8 cellular contexts compared by ENCODE assay signal in genomic region chr6:79536969-79537747, GRCh38. TPM values are rescaled to one million over a fixed set of nuclear protein-coding genes. Genes with fewer than 3 reads are reported as not detected.
DNase-seq lines count a peak whose midpoint lies in the region; ATAC-seq and TF ChIP-seq lines count a peak whose summit lies in the region.

TSS of gene LCA5 (minus strand) at chr6:79537430. CDS start at chr6:79518894, 18,536 bp downstream.

- no peaks in the 10 kb centered on the region for H3K9me3 Mint-ChIP-seq in natural killer cell treated with Interleukin-12 subunit alpha and Interleukin-12 subunit beta and Interleukin-15 and Interleukin-18, amount 100 ng/mL, for 72 hours

- peak; percentile 100 for ATAC-seq in GM21737 (IDR thresholded peaks at IDR 0.05; ENCODE audit: unreplicated experiment)
- peak; percentile 98 to 99 for ATAC-seq in natural killer cell treated with Interleukin-12 subunit alpha and Interleukin-12 subunit beta and Interleukin-15 and Interleukin-18, amount 100 ng/mL, for 72 hours

- in situ Hi-C loops in KBM-7 (cut with MboI; ENCODE audit: low pct_unique_long_range_greater_than_20kb, low sequenced_read_pairs), result no loop called here

- no peak for TF ChIP-seq CTCF in fibroblast of villous mesenchyme (IDR thresholded peaks at IDR 0.05; ENCODE audit: insufficient read depth, low read depth, low read length)

- H3K27ac Mint-ChIP-seq in natural killer cell treated with Interleukin-12 subunit alpha and Interleukin-12 subunit beta and Interleukin-15 and Interleukin-18, amount 100 ng/mL, for 72 hours, result no peak within 1 kb of the TSS

- DNase-seq in Daoy (ENCODE audit: low read depth) (peak; percentile 99), KBM-7 (peak; percentile 96), RKO (ENCODE audit: low spot score) (peak; percentile 97), fibroblast of villous mesenchyme (ENCODE audit: low read depth) (peak; percentile 96)
- peak; percentile 64 for DNase-seq in activated T-helper 9 cell treated with anti-CD3 and anti-CD28 coated beads, Interleukin-2, amount 50 U/mL, for 16 hours (ENCODE audit: low read depth)
- peak; percentile 84 for DNase-seq in natural killer cell treated with Interleukin-12 subunit alpha and Interleukin-12 subunit beta and Interleukin-15 and Interleukin-18, amount 100 ng/mL, for 72 hours (ENCODE audit: low spot score)
- peak; percentile 80 to 96 (median 88) for DNase-seq in stimulated activated naive CD4-positive, alpha-beta T cell (lab: John Stamatoyannopoulos, UW)

- peak within 1 kb of the TSS; percentile 95 for H3K4me3 ChIP-seq in fibroblast of villous mesenchyme (ENCODE audit: low read depth, low read length)

- H3K36me3 Mint-ChIP-seq in natural killer cell treated with Interleukin-12 subunit alpha and Interleukin-12 subunit beta and Interleukin-15 and Interleukin-18, amount 100 ng/mL, for 72 hours, result peaks cover 7% of the 10 kb centered on the region

- H3K4me3 Mint-ChIP-seq in natural killer cell treated with Interleukin-12 subunit alpha and Interleukin-12 subunit beta and Interleukin-15 and Interleukin-18, amount 100 ng/mL, for 72 hours, result no peak within 1 kb of the TSS

- H3K4me1 Mint-ChIP-seq in natural killer cell treated with Interleukin-12 subunit alpha and Interleukin-12 subunit beta and Interleukin-15 and Interleukin-18, amount 100 ng/mL, for 72 hours (ENCODE audit: low read depth in 2 of 2), result no peaks in the 10 kb centered on the region

- H3K27me3 Mint-ChIP-seq in natural killer cell treated with Interleukin-12 subunit alpha and Interleukin-12 subunit beta and Interleukin-15 and Interleukin-18, amount 100 ng/mL, for 72 hours, result peaks cover 12 to 19% of the 10 kb centered on the region in 2 donors

RNA-seq across cellular contexts. Expression of gene LCA5, which starts in this region (rescaled TPM):
- 2.2 and 5.0 TPM in 2 replicates for total RNA-seq in Daoy (2014; rRNA removed; shearing (Covaris generic))
- 3.5 and 5.2 TPM in 2 replicates for total RNA-seq in fibroblast of villous mesenchyme
- under 1 TPM; 0.07 to 0.08 TPM for total RNA-seq in natural killer cell treated with Interleukin-12 subunit alpha and Interleukin-12 subunit beta and Interleukin-15 and Interleukin-18, amount 100 ng/mL, for 72 hours

Comparison
In these comparisons a context has a peak if more than half of its experiments do, and no peak if none do; other contexts are left out.
1. Peak in every context shown above with its lines: DNase-seq, ATAC-seq and H3K4me3 ChIP-seq.
2. Peak in DNase-seq and ATAC-seq in natural killer cell treated with Interleukin-12 subunit alpha and Interleukin-12 subunit beta and Interleukin-15 and Interleukin-18, amount 100 ng/mL, for 72 hours; RNA of the gene not detected or under 1 TPM.